8 cellular contexts compared by ENCODE assay signal in genomic region chr20:31879143-31879987, GRCh38. TPM values are rescaled to one million over a fixed set of nuclear protein-coding genes. Genes with fewer than 3 reads are reported as not detected.
DNase-seq lines count a peak whose midpoint lies in the region; ATAC-seq and TF ChIP-seq lines count a peak whose summit lies in the region.

No MANE protein-coding gene starts in this region.

- H3K4me1 ChIP-seq in rectal smooth muscle tissue (ENCODE audit: control insufficient read depth, insufficient read depth, low read length), result no peaks in the 10 kb centered on the region
- H3K4me1 ChIP-seq in vagina, result no peaks in the 10 kb centered on the region

- TF ChIP-seq CTCF in vagina (IDR thresholded peaks at IDR 0.05), result no peak

- no peak overlapping the region for H3K9ac ChIP-seq in rectal smooth muscle tissue (ENCODE audit: low read length)

- H3K27me3 ChIP-seq in rectal smooth muscle tissue (ENCODE audit: control insufficient read depth, insufficient read depth, low read length) (no peaks in the 10 kb centered on the region), vagina (no peaks in the 10 kb centered on the region)

- TF ChIP-seq POLR2A in GM15510 (IDR thresholded peaks at IDR 0.05; ENCODE audit: borderline replicate concordance, extremely low read depth, insufficient read length) (peak; percentile 26), vagina (IDR thresholded peaks at IDR 0.05) (no peak)

- H3K4me3 ChIP-seq in rectal smooth muscle tissue (ENCODE audit: low read length) (peak overlapping the region; percentile 92), vagina (peak overlapping the region; percentile 48 to 63)

- intact Hi-C loops in vagina (cut with DNase I), result no loop called here

- peak; percentile 90 for DNase-seq in NCI-H187 (lab: John Stamatoyannopoulos, UW)
- DNase-seq in T-helper 22 cell (ENCODE audit: low read depth), result peak; percentile 66
- DNase-seq in astrocyte of the hippocampus (ENCODE audit: low read depth, low spot score), result peak; percentile 97
- DNase-seq in hippocampal formation (lab: John Stamatoyannopoulos, UW), result peak; percentile 87 to 91
- peak in 1 of 2 donors; percentile 96 for DNase-seq in vagina (ENCODE audit: extremely low spot score in 2 of 2)

- ATAC-seq in HG02885 (IDR thresholded peaks at IDR 0.05; ENCODE audit: poor library complexity, unreplicated experiment), result peak; percentile 94

- H3K9me3 ChIP-seq in vagina, result no peaks in the 10 kb centered on the region

- no peaks in the 10 kb centered on the region for H3K36me3 ChIP-seq in rectal smooth muscle tissue (ENCODE audit: control insufficient read depth, insufficient read depth, low read length)
- H3K36me3 ChIP-seq in vagina, result no peaks in the 10 kb centered on the region

- H3K27ac ChIP-seq in rectal smooth muscle tissue (ENCODE audit: low read depth, low read length), result peak overlapping the region; percentile 40
- peak overlapping the region; percentile 60 for H3K27ac ChIP-seq in vagina

RNA-seq across cellular contexts. Expression of gene TTLL9, which starts 8.9 kb away (rescaled TPM):
- total RNA-seq in vagina, result not detected

RNA-seq across cellular contexts. Expression of gene DUSP15, which starts 9.0 kb away (rescaled TPM):
- 2.5 TPM for total RNA-seq in vagina

RNA-seq across cellular contexts. Expression of gene FOXS1, which starts 34.0 kb away (rescaled TPM):
- total RNA-seq in vagina, result not detected
